In genomic region chr19:52535336-52535830, GRCh38 we compare ENCODE assay signal across 7 cellular contexts. TPM values are rescaled to one million over a fixed set of nuclear protein-coding genes. Genes with fewer than 3 reads are reported as not detected.
DNase-seq lines count a peak whose midpoint lies in the region; ATAC-seq and TF ChIP-seq lines count a peak whose summit lies in the region.
"Not testable (repeated sequence)": the region's sequence is repeated elsewhere in the genome, so short reads cannot be mapped to it uniquely, and the experiment has no call there.

No MANE protein-coding gene starts in this region.

- H3K9ac ChIP-seq in colonic mucosa (ENCODE audit: low read depth in 2 of 2, low read length in 2 of 2) = not testable (repeated sequence)
- H3K9ac ChIP-seq in mucosa of rectum (ENCODE audit: low read depth in 1 of 2, low read length in 2 of 2) = peak overlapping the region in 1 of 2 donors; percentile 38
- H3K9ac ChIP-seq in skeletal muscle satellite cell (ENCODE audit: low read depth, low read length) = peak overlapping the region; percentile 26

- ATAC-seq in GM19397 (IDR thresholded peaks at IDR 0.05; ENCODE audit: unreplicated experiment) = peak; percentile 6
- ATAC-seq in left cardiac atrium = peak in 1 of 2 donors; percentile 6

- H3K4me3 ChIP-seq in NB4 (ENCODE audit: low read depth, low read length) (peak overlapping the region; percentile 38), colonic mucosa (peak overlapping the region; percentile 31), mucosa of rectum (ENCODE audit: low read length in 2 of 2) (peak overlapping the region; percentile 60 to 69), skeletal muscle satellite cell (ENCODE audit: low read length) (peak overlapping the region; percentile 73)

- peak overlapping the region; percentile 82 for H3K4me2 ChIP-seq in skeletal muscle satellite cell (ENCODE audit: low read length)

- H3K4me1 Mint-ChIP-seq in activated T-cell treated with anti-CD3 and anti-CD28 coated beads, Interleukin-2, amount 50 U/mL, for 24 hours (ENCODE audit: low read depth) = peaks cover 40% of the 10 kb centered on the region

- H3K4me3 Mint-ChIP-seq in activated T-cell treated with anti-CD3 and anti-CD28 coated beads, Interleukin-2, amount 50 U/mL, for 24 hours = peak overlapping the region; percentile 88

- TF ChIP-seq POLR2A in NB4 (IDR thresholded peaks at IDR 0.05; ENCODE audit: extremely low read depth, insufficient read length) = not testable (repeated sequence)

- not testable (repeated sequence) for TF ChIP-seq CTCF in NB4 (IDR thresholded peaks at IDR 0.05; ENCODE audit: low read depth, low read length); colonic mucosa (IDR thresholded peaks at IDR 0.05)

- H3K27me3 Mint-ChIP-seq in activated T-cell treated with anti-CD3 and anti-CD28 coated beads, Interleukin-2, amount 50 U/mL, for 24 hours = not testable (repeated sequence)

- intact Hi-C loops in colonic mucosa (cut with DNase I); left cardiac atrium (cut with DNase I): not testable (repeated sequence)

- H3K36me3 ChIP-seq in colonic mucosa; skeletal muscle satellite cell (ENCODE audit: insufficient read depth, low read length): not testable (repeated sequence)
- peaks cover 11 to 22% of the 10 kb centered on the region in 2 donors for H3K36me3 ChIP-seq in mucosa of rectum (ENCODE audit: control insufficient read depth in 2 of 2, insufficient read depth in 2 of 2, low read length in 2 of 2)

- peaks cover 86% of the 10 kb centered on the region for H3K36me3 Mint-ChIP-seq in activated T-cell treated with anti-CD3 and anti-CD28 coated beads, Interleukin-2, amount 50 U/mL, for 24 hours (ENCODE audit: low read depth)

- H3K27me3 ChIP-seq in colonic mucosa; mucosa of rectum (ENCODE audit: control insufficient read depth in 2 of 2, insufficient read depth in 2 of 2, low read length in 2 of 2); skeletal muscle satellite cell (ENCODE audit: control insufficient read depth, insufficient read depth, low read length): not testable (repeated sequence)

- DNase-seq in NB4 (ENCODE audit: low read depth) (peak; percentile 33), left cardiac atrium (peak; percentile 26)
- not testable (repeated sequence) for DNase-seq in activated T-cell treated with anti-CD3 and anti-CD28 coated beads, Interleukin-2, amount 50 U/mL, for 24 hours; colonic mucosa

- H3K9me3 ChIP-seq in colonic mucosa; mucosa of rectum (ENCODE audit: control insufficient read depth in 2 of 2, low read length in 2 of 2); skeletal muscle satellite cell (replicated peaks; ENCODE audit: low read length): not testable (repeated sequence)

- H3K27ac Mint-ChIP-seq in activated T-cell treated with anti-CD3 and anti-CD28 coated beads, Interleukin-2, amount 50 U/mL, for 24 hours = peak overlapping the region; percentile 95

- not testable (repeated sequence) for H3K4me1 ChIP-seq in colonic mucosa; mucosa of rectum (ENCODE audit: control insufficient read depth in 2 of 2, insufficient read depth in 2 of 2, low read length in 2 of 2); skeletal muscle satellite cell (ENCODE audit: control insufficient read depth, insufficient read depth, low read length)

- H3K27ac ChIP-seq in colonic mucosa = peak overlapping the region; percentile 12
- not testable (repeated sequence) for H3K27ac ChIP-seq in mucosa of rectum (ENCODE audit: low read depth in 2 of 2, low read length in 2 of 2)

- peaks cover 12% of the 10 kb centered on the region for H3K9me3 Mint-ChIP-seq in activated T-cell treated with anti-CD3 and anti-CD28 coated beads, Interleukin-2, amount 50 U/mL, for 24 hours

RNA-seq across cellular contexts. Expression of gene ZNF808, which starts 7.9 kb away (rescaled TPM):
- total RNA-seq in colonic mucosa = 10 to 100 TPM; 27.9 to 28.7 TPM
- 10 to 100 TPM; 25.1 to 29.3 TPM for total RNA-seq in left cardiac atrium
- total RNA-seq in skeletal muscle satellite cell (2012; rRNA removed) = 12.9 and 13.3 TPM in 2 replicates

RNA-seq across cellular contexts. Expression of gene ZNF701, which starts 34.7 kb away (rescaled TPM):
- total RNA-seq in colonic mucosa (10 to 100 TPM; 20.2 to 20.6 TPM), left cardiac atrium (10 to 100 TPM; 14.6 to 18.4 TPM)
- 9.4 and 10.6 TPM in 2 replicates for total RNA-seq in skeletal muscle satellite cell (2012; rRNA removed)
